In genomic region chr13:80611310-80611709, GRCh38 we compare ENCODE assay signal across 8 cellular contexts.
"Had no signal": no experiment of that assay in that cellular context is flagged by ENCODE, and none has a peak within 500 bp of the region (broad histone marks: within the 10 kb centered on the region; RNA-seq: fewer than 3 reads in every experiment).

No MANE protein-coding gene starts in this region.

- FAIRE-seq: G401.6, GM12878, GM12891, GM12892, GM18507, GM19239 had no signal

- DNase-seq: GDM1, GF-D8 had no signal

- ATAC-seq: GM12878 had no signal

- H3K4me3 ChIP-seq: GM12878 had no signal
